Comparison of ENCODE assay signal across 8 cellular contexts in the genomic region with DNA sequence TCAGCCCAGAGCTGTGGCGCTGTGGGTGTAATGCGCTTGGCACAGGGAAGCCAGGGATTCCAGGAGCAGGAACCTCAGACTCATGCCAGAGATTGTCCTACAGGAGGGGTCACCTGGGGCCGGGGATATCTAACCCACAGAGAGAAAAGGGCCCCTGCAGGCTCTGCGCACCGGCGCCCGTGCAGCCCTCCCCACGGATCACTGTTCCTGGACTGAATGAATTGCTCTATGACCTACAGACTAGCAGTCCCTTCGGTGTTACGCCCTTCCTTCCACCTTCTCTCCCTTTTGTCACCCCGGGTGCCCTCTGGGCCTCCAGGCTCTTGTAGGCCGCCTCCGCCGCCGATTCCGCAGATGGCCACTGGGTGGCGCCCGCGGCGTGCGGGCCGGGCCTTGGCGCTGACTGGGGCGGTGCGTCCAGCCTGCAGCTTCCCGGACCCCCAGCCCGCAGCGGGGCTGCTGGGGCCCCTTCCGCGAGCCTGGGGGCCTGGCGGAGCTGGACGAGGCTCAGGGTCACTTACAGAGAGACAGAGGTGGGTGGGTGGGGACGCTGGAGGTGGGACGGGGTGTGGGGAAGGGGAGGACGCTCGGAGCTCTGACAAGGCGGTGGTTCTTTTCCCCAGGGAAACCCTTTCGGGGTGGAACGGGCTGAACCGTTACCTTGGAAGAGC.
DNase-seq lines count a peak whose midpoint lies in the region; ATAC-seq and TF ChIP-seq lines count a peak whose summit lies in the region.

No MANE protein-coding gene starts in this region.

- DNase-seq in NCI-H187 (lab: John Stamatoyannopoulos, UW) (peak; percentile 42 to 68), NCI-H187 treated with DMSO at 0.1 percent for 48 hours (lab: John Stamatoyannopoulos, UW) (no peak), fibroblast of lung (ENCODE audit: low read depth in 2 of 2) (peak; percentile 18 to 47)
- peak; percentile 88 for DNase-seq in activated T-cell treated with anti-CD3 and anti-CD28 coated beads, Interleukin-2, amount 50 U/mL, for 1 hour
- DNase-seq in stimulated activated naive CD8-positive, alpha-beta T cell treated with anti-CD3 and anti-CD28 coated beads, Interleukin-15, Interleukin-2, amounts not matched to agents 100 U/mL and 50 U/mL, for 24 hours: peak; percentile 82

- H4K20me1 ChIP-seq in OCI-LY1 (ENCODE audit: insufficient read depth, low read length) (no peaks in the 10 kb centered on the region), fibroblast of lung (ENCODE audit: control insufficient read depth, extremely low read depth, insufficient read depth, low read length) (no peaks in the 10 kb centered on the region), neural cell (ENCODE audit: insufficient read depth) (no peaks in the 10 kb centered on the region)

- H3F3A ChIP-seq in OCI-LY1 (ENCODE audit: insufficient read depth, low read length) (no peaks in the 10 kb centered on the region), neural cell (ENCODE audit: insufficient read depth, low read length, poor library complexity, severe bottlenecking) (no peaks in the 10 kb centered on the region)

- peak; percentile 18 for TF ChIP-seq EP300 in neural cell (conservative IDR thresholded peaks at IDR 0.05; ENCODE audit: poor library complexity, severe bottlenecking)

- H3K4me3 ChIP-seq in OCI-LY1 (ENCODE audit: low read depth, low read length, poor library complexity, severe bottlenecking) (no peak overlapping the region), fibroblast of lung (replicated peaks in 1 of 4; ENCODE audit: control extremely low read depth in 1 of 4, insufficient read depth in 1 of 4, low read depth in 3 of 4, low read length in 4 of 4) (peak overlapping the region in 1 of 4 experiments; percentile 41), neural cell (ENCODE audit: low read length) (peak overlapping the region; percentile 59)

- H3K4me1 ChIP-seq in OCI-LY1 (ENCODE audit: insufficient read depth, low read length, severe bottlenecking) (no peaks in the 10 kb centered on the region), fibroblast of lung (ENCODE audit: control insufficient read depth, extremely low read depth, insufficient read depth, low read length) (no peaks in the 10 kb centered on the region)

- H2AFZ ChIP-seq in OCI-LY1 (ENCODE audit: low read length) (no peak overlapping the region), fibroblast of lung (ENCODE audit: low read length) (no peak overlapping the region), neural cell (ENCODE audit: low read depth, low read length) (peak overlapping the region; percentile 73)

- H3K36me3 ChIP-seq in OCI-LY1 (ENCODE audit: insufficient read depth, low read length) (no peaks in the 10 kb centered on the region), fibroblast of lung (ENCODE audit: control insufficient read depth, insufficient read depth, low read length) (no peaks in the 10 kb centered on the region), neural cell (ENCODE audit: insufficient read depth, low read length) (no peaks in the 10 kb centered on the region)

- H3K79me2 ChIP-seq in OCI-LY1 (ENCODE audit: insufficient read depth, low read length) (no peaks in the 10 kb centered on the region), fibroblast of lung (ENCODE audit: control insufficient read depth, insufficient read depth, low read length) (no peaks in the 10 kb centered on the region), neural cell (replicated peaks; ENCODE audit: insufficient read depth, low read length) (no peaks in the 10 kb centered on the region)

- no peaks in the 10 kb centered on the region for H3K9me2 ChIP-seq in OCI-LY1 (ENCODE audit: low read depth, low read length)
- H3K9me2 ChIP-seq in neural cell (ENCODE audit: insufficient read depth, low read length): no peaks in the 10 kb centered on the region

- H3K4me2 ChIP-seq in OCI-LY1 (ENCODE audit: low read length): no peak overlapping the region
- H3K4me2 ChIP-seq in fibroblast of lung (ENCODE audit: extremely low read depth, insufficient read depth, low read length): no peak overlapping the region
- H3K4me2 ChIP-seq in neural cell (ENCODE audit: low read length): peak overlapping the region; percentile 19

- H3K9ac ChIP-seq in OCI-LY1 (ENCODE audit: low read length) (no peak overlapping the region), fibroblast of lung (ENCODE audit: insufficient read depth, low read length) (peak overlapping the region; percentile 16), neural cell (ENCODE audit: low read length) (peak overlapping the region; percentile 56)

- peak; percentile 99 for TF ChIP-seq RAD21 in neural cell (conservative IDR thresholded peaks at IDR 0.05)

- H3K9me3 ChIP-seq in OCI-LY1 (ENCODE audit: low read length) (no peaks in the 10 kb centered on the region), fibroblast of lung (ENCODE audit: control insufficient read depth, insufficient read depth, low read depth, low read length) (no peaks in the 10 kb centered on the region), neural cell (ENCODE audit: low read length) (no peaks in the 10 kb centered on the region)

- peak; percentile 62 for ATAC-seq in HG03159 (IDR thresholded peaks at IDR 0.05; ENCODE audit: unreplicated experiment)
- ATAC-seq in stimulated activated naive CD8-positive, alpha-beta T cell treated with anti-CD3 and anti-CD28 coated beads, Interleukin-15, Interleukin-2, amounts not matched to agents 100 U/mL and 50 U/mL, for 24 hours: peak; percentile 88

- no peak overlapping the region for H3K27ac ChIP-seq in OCI-LY1 (ENCODE audit: low read depth, low read length, poor library complexity, severe bottlenecking)
- no peak overlapping the region for H3K27ac ChIP-seq in fibroblast of lung (ENCODE audit: insufficient read depth, low read length)
- no peak overlapping the region for H3K27ac ChIP-seq in neural cell (ENCODE audit: low read length)

- H3K27me3 ChIP-seq in OCI-LY1 (ENCODE audit: insufficient read depth, low read length) (no peaks in the 10 kb centered on the region; the same call in 1 of the 2 replicates), fibroblast of lung (ENCODE audit: control insufficient read depth, insufficient read depth, low read length) (no peaks in the 10 kb centered on the region), neural cell (ENCODE audit: insufficient read depth, low read depth, low read length) (no peaks in the 10 kb centered on the region)

- TF ChIP-seq CTCF in OCI-LY1 (IDR thresholded peaks at IDR 0.05; ENCODE audit: low read length) (peak; percentile 98), fibroblast of lung (conservative IDR thresholded peaks at IDR 0.05 in 1 of 2, IDR thresholded peaks at IDR 0.05 in 1 of 2; ENCODE audit: low read depth in 1 of 2, low read length in 2 of 2) (peak; percentile 86 to 97), neural cell (IDR thresholded peaks at IDR 0.05; ENCODE audit: poor library complexity, severe bottlenecking) (peak; percentile 98)

TF ChIP-seq in neural cell, 6 proteins besides CTCF, POLR2A, EP300 and RAD21:
- TF ChIP-seq MXI1 (conservative IDR thresholded peaks at IDR 0.05; ENCODE audit: poor library complexity, severe bottlenecking): peak; percentile 32
- TF ChIP-seq SMC3 (conservative IDR thresholded peaks at IDR 0.05; ENCODE audit: poor library complexity): peak; percentile 99
- TF ChIP-seq, protein P1, sequence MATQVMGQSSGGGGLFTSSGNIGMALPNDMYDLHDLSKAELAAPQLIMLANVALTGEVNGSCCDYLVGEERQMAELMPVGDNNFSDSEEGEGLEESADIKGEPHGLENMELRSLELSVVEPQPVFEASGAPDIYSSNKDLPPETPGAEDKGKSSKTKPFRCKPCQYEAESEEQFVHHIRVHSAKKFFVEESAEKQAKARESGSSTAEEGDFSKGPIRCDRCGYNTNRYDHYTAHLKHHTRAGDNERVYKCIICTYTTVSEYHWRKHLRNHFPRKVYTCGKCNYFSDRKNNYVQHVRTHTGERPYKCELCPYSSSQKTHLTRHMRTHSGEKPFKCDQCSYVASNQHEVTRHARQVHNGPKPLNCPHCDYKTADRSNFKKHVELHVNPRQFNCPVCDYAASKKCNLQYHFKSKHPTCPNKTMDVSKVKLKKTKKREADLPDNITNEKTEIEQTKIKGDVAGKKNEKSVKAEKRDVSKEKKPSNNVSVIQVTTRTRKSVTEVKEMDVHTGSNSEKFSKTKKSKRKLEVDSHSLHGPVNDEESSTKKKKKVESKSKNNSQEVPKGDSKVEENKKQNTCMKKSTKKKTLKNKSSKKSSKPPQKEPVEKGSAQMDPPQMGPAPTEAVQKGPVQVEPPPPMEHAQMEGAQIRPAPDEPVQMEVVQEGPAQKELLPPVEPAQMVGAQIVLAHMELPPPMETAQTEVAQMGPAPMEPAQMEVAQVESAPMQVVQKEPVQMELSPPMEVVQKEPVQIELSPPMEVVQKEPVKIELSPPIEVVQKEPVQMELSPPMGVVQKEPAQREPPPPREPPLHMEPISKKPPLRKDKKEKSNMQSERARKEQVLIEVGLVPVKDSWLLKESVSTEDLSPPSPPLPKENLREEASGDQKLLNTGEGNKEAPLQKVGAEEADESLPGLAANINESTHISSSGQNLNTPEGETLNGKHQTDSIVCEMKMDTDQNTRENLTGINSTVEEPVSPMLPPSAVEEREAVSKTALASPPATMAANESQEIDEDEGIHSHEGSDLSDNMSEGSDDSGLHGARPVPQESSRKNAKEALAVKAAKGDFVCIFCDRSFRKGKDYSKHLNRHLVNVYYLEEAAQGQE (IDR thresholded peaks at IDR 0.05; ENCODE audit: borderline replicate concordance): no peak
TF ChIP-seq in neural cell: peak in this region for 2.
